Comparison of ENCODE assay signal across 1 cellular context in the genomic region with DNA sequence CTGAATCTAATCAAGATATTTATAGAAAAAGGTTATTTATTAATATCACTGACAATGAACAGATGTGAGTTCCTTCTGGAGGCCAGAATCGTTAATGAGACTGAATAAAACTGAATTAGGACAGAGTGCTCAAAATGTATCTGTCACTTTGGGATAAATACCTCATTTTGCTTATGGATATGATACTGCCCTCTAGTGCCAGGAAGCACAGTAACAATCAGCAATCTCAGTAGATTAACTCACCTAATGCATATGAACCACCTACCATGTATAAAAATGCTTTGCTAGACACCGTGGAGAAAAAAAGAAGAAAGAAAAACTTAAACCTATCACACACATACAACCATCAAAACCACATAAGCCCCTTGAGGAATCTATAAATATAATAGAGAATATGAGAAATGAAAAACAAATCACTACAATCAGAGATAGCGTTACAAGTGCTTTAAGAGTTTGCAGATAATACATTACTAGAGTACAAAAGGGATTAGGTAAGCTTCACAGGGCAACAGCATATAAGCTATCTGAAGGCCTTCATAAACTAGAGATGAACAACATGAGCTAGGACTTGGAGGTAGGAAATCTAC.
TF ChIP-seq lines count a peak whose summit lies in the region.

No MANE protein-coding gene starts in this region.

TF ChIP-seq in GM23338, 12 proteins besides CTCF, POLR2A, EP300 and RAD21 (continued from another document):
- TF ChIP-seq, protein P1, sequence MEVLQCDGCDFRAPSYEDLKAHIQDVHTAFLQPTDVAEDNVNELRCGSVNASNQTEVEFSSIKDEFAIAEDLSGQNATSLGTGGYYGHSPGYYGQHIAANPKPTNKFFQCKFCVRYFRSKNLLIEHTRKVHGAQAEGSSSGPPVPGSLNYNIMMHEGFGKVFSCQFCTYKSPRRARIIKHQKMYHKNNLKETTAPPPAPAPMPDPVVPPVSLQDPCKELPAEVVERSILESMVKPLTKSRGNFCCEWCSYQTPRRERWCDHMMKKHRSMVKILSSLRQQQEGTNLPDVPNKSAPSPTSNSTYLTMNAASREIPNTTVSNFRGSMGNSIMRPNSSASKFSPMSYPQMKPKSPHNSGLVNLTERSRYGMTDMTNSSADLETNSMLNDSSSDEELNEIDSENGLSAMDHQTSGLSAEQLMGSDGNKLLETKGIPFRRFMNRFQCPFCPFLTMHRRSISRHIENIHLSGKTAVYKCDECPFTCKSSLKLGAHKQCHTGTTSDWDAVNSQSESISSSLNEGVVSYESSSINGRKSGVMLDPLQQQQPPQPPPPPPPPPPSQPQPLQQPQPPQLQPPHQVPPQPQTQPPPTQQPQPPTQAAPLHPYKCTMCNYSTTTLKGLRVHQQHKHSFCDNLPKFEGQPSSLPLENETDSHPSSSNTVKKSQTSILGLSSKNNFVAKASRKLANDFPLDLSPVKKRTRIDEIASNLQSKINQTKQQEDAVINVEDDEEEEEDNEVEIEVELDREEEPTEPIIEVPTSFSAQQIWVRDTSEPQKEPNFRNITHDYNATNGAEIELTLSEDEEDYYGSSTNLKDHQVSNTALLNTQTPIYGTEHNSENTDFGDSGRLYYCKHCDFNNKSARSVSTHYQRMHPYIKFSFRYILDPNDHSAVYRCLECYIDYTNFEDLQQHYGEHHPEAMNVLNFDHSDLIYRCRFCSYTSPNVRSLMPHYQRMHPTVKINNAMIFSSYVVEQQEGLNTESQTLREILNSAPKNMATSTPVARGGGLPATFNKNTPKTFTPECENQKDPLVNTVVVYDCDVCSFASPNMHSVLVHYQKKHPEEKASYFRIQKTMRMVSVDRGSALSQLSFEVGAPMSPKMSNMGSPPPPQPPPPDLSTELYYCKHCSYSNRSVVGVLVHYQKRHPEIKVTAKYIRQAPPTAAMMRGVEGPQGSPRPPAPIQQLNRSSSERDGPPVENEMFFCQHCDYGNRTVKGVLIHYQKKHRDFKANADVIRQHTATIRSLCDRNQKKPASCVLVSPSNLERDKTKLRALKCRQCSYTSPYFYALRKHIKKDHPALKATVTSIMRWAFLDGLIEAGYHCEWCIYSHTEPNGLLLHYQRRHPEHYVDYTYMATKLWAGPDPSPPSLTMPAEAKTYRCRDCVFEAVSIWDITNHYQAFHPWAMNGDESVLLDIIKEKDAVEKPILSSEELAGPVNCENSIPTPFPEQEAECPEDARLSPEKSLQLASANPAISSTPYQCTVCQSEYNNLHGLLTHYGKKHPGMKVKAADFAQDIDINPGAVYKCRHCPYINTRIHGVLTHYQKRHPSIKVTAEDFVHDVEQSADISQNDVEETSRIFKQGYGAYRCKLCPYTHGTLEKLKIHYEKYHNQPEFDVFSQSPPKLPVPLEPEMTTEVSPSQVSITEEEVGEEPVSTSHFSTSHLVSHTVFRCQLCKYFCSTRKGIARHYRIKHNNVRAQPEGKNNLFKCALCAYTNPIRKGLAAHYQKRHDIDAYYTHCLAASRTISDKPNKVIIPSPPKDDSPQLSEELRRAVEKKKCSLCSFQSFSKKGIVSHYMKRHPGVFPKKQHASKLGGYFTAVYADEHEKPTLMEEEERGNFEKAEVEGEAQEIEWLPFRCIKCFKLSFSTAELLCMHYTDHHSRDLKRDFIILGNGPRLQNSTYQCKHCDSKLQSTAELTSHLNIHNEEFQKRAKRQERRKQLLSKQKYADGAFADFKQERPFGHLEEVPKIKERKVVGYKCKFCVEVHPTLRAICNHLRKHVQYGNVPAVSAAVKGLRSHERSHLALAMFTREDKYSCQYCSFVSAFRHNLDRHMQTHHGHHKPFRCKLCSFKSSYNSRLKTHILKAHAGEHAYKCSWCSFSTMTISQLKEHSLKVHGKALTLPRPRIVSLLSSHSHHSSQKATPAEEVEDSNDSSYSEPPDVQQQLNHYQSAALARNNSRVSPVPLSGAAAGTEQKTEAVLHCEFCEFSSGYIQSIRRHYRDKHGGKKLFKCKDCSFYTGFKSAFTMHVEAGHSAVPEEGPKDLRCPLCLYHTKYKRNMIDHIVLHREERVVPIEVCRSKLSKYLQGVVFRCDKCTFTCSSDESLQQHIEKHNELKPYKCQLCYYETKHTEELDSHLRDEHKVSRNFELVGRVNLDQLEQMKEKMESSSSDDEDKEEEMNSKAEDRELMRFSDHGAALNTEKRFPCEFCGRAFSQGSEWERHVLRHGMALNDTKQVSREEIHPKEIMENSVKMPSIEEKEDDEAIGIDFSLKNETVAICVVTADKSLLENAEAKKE (CRISPR knock-in tag; IDR thresholded peaks at IDR 0.05) = no peak
- TF ChIP-seq ZNF114 (CRISPR knock-in tag; IDR thresholded peaks at IDR 0.05) (no peak), POLR2AphosphoS5 (IDR thresholded peaks at IDR 0.05; ENCODE audit: low read depth) (no peak), JUNB (IDR thresholded peaks at IDR 0.05; ENCODE audit: unreplicated experiment) (no peak), EZH2phosphoT487 (IDR thresholded peaks at IDR 0.05; ENCODE audit: unreplicated experiment) (no peak), CREB1 (CRISPR knock-in tag; IDR thresholded peaks at IDR 0.05; ENCODE audit: low read depth) (no peak), EZH2 (IDR thresholded peaks at IDR 0.05; ENCODE audit: low read depth, unreplicated experiment) (no peak), NANOG (IDR thresholded peaks at IDR 0.05; ENCODE audit: borderline replicate concordance) (no peak), ETS1 (IDR thresholded peaks at IDR 0.05) (no peak)
